In the genomic region with DNA sequence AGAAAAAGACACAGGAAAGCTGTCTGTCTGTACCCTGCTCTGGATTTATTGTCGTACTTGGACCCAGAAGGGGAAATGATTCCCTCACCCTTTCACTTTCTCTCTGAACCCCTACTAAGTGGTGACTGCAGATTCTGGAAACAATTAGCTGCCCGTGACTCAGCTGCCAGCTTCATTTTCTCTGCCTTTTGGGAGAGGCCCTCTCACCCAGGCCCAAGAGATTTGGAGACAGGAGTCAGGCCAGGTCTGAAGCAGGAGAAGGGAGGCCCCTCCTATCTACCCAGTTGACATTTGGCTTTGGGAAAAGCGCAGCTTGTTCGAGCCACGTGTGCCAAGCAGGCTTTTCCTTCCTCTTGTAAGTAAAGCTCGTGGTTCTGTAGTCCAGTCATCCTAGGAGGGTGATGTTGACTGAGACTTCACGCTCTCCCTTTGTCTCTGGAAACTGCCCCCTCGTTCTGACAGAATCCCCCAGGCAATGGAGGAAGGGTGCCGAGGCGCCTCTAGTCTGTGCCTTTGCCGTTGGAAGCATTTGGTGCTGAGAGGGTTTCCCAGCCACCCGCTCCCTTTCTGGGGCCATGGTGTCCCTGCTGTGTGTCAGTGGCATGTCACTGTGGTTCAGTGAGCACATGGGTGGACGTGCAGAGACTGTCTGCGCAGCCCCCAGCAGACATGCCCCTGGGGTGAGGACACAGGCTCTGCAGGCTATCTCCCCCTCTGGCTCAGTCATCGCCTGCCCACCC, we compare ENCODE assay signal across 13 cellular contexts. TPM values are rescaled to one million over a fixed set of nuclear protein-coding genes. Genes with fewer than 3 reads are reported as not detected.
DNase-seq lines count a peak whose midpoint lies in the region; ATAC-seq and TF ChIP-seq lines count a peak whose summit lies in the region.
"Had no signal": no experiment of that assay in that cellular context is flagged by ENCODE, and none has a peak within 500 bp of the region (broad histone marks: within the 10 kb centered on the region; RNA-seq: fewer than 3 reads in every experiment).

No MANE protein-coding gene starts in this region.

- peaks cover 0 to 10% (median 0%) of the 10 kb centered on the region in 3 donors for H3K36me3 ChIP-seq in skeletal muscle tissue (ENCODE audit: control insufficient read depth in 3 of 3, insufficient read depth in 3 of 3, low read length in 3 of 3)

- DNase-seq in GM04504 (ENCODE audit: low read depth) (peak; percentile 32), NOMO-1 treated with DMSO at 0.1 percent for 48 hours (lab: John Stamatoyannopoulos, UW; ENCODE audit: unreplicated experiment) (peak; percentile 78), fibroblast of the aortic adventitia (ENCODE audit: low read depth) (peak; percentile 76)
- no peak for DNase-seq in activated CD4-positive, CD25-positive, alpha-beta regulatory T cell treated with anti-CD3 and anti-CD28 coated beads, Interleukin-2, amount 50 U/mL, for 72 hours
- DNase-seq: central memory CD4-positive, alpha-beta T cell; DMS153; NCI-H2029 had no signal

- TF ChIP-seq CTCF in fibroblast of the aortic adventitia (IDR thresholded peaks at IDR 0.05; ENCODE audit: insufficient read depth, low read length): no peak

- H3K9me3 ChIP-seq in skeletal muscle tissue (ENCODE audit: control insufficient read depth in 3 of 3, low read length in 3 of 3): no peaks in the 10 kb centered on the region

- ATAC-seq in HG02759 (IDR thresholded peaks at IDR 0.05; ENCODE audit: unreplicated experiment) (no peak), GM18502 (IDR thresholded peaks at IDR 0.05; ENCODE audit: poor library complexity, unreplicated experiment) (no peak), HG03571 (IDR thresholded peaks at IDR 0.05; ENCODE audit: unreplicated experiment) (no peak)

- peaks cover 33 to 42% (median 36%) of the 10 kb centered on the region in 3 donors for H3K4me1 ChIP-seq in skeletal muscle tissue (ENCODE audit: control insufficient read depth in 3 of 3, insufficient read depth in 3 of 3, low read length in 3 of 3)

- H3K27ac ChIP-seq in skeletal muscle tissue (ENCODE audit: low read depth, low read length): peak overlapping the region; percentile 88
- H3K27ac ChIP-seq: VCaP had no signal

- H3K4me3 ChIP-seq in fibroblast of the aortic adventitia (ENCODE audit: low read depth, low read length) (no peak overlapping the region), skeletal muscle tissue (ENCODE audit: low read length in 3 of 3) (peak overlapping the region in 1 of 3 donors; percentile 27)

- no peaks in the 10 kb centered on the region for H3K27me3 ChIP-seq in skeletal muscle tissue (ENCODE audit: control insufficient read depth in 3 of 3, insufficient read depth in 3 of 3, low read length in 3 of 3)

- peak overlapping the region; percentile 35 to 52 (median 48) for H3K9ac ChIP-seq in skeletal muscle tissue (ENCODE audit: low read depth in 1 of 3, low read length in 3 of 3)

RNA-seq across cellular contexts. Expression of a gene that starts 8.6 kb away (rescaled TPM):
- total RNA-seq in fibroblast of the aortic adventitia (ENCODE audit: low replicate concordance) (0.27 TPM in 1 of 2 replicates, not detected in the other), skeletal muscle tissue (under 0.01 TPM)
- total RNA-seq: pulmonary artery endothelial cell had no signal

RNA-seq across cellular contexts. Expression of a gene that starts 37.1 kb away (rescaled TPM):
- total RNA-seq in fibroblast of the aortic adventitia (ENCODE audit: low replicate concordance): 0.90 and 5.4 TPM in 2 replicates
- total RNA-seq in skeletal muscle tissue: 4.2 TPM
